20 cellular contexts compared by ENCODE assay signal in the genomic region with DNA sequence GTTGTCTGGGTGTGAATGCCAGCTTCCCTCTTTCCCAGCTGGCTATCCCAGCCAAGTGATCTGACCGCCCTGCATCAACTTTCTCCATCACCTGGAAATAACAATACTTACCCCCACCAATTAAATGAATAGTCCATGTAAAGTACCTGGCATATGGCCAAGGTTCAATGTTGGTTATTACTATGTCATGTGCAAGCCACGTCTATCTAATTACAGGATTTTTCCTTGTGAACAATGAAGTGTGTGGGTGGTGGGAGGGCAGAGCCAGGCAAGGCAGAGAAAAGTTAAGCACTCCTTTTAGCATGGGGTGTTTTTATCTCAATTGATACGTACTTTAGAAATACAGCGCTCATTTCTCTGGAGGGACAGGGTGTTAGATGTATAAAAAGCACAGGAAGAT.
DNase-seq lines count a peak whose midpoint lies in the region; ATAC-seq, FAIRE-seq and TF ChIP-seq lines count a peak whose summit lies in the region.
"Had no signal": no experiment of that assay in that cellular context is flagged by ENCODE, and none has a peak within 500 bp of the region (broad histone marks: within the 10 kb centered on the region; RNA-seq: fewer than 3 reads in every experiment).

No MANE protein-coding gene starts in this region.

- no peaks in the 10 kb centered on the region for H3K9me3 Mint-ChIP-seq in activated T-cell treated with anti-CD3 and anti-CD28 coated beads, Interleukin-2, amount 50 U/mL, for 4 hours
- H3K9me3 Mint-ChIP-seq: H9 had no signal

- CTCF ChIA-PET in endothelial cell of umbilical vein (lab: Charles Lee), result no interaction called here

- peaks cover 3% of the 10 kb centered on the region for H3K27me3 Mint-ChIP-seq in activated T-cell treated with anti-CD3 and anti-CD28 coated beads, Interleukin-2, amount 50 U/mL, for 4 hours (ENCODE audit: low read depth)
- peaks cover 44% of the 10 kb centered on the region for H3K27me3 Mint-ChIP-seq in T-helper 17 cell

- H3K4me1 Mint-ChIP-seq in activated T-cell treated with anti-CD3 and anti-CD28 coated beads, Interleukin-2, amount 50 U/mL, for 4 hours (ENCODE audit: low read depth), result peaks cover 8% of the 10 kb centered on the region
- peaks cover 4% of the 10 kb centered on the region for H3K4me1 Mint-ChIP-seq in T-helper 17 cell
- H3K4me1 Mint-ChIP-seq: activated CD8-positive, alpha-beta memory T cell treated with anti-CD3 and anti-CD28 coated beads, Interleukin-2, amount 10 ng/mL, durations not matched to agents 7 days and 5 days; H9 had no signal

- no peak overlapping the region for H3K27ac ChIP-seq in endothelial cell of umbilical vein (ENCODE audit: insufficient read depth, low read depth, low read length)
- no peak overlapping the region for H3K27ac ChIP-seq in ascending aorta
- H3K27ac ChIP-seq: coronary artery, neutrophil, SK-N-MC, stomach, vagina had no signal

- no peak for TF ChIP-seq EP300 in Ishikawa (IDR thresholded peaks at IDR 0.05; ENCODE audit: borderline replicate concordance)

- no peak overlapping the region for H2AFZ ChIP-seq in endothelial cell of umbilical vein (ENCODE audit: low read depth, low read length)

- H3K36me3 ChIP-seq in endothelial cell of umbilical vein (ENCODE audit: control insufficient read depth in 2 of 2, extremely low read depth in 1 of 2, insufficient read depth in 2 of 2, low read length in 2 of 2) (no peaks in the 10 kb centered on the region), ascending aorta (no peaks in the 10 kb centered on the region)
- H3K36me3 ChIP-seq: neutrophil, stomach, vagina had no signal

- no peak overlapping the region for H3K4me3 ChIP-seq in endothelial cell of umbilical vein (replicated peaks in 1 of 3; ENCODE audit: insufficient read depth in 1 of 3, low read depth in 1 of 3, low read length in 3 of 3)
- no peak overlapping the region for H3K4me3 ChIP-seq in ascending aorta
- H3K4me3 ChIP-seq: coronary artery, SK-N-MC, stomach, vagina had no signal

- dilution Hi-C loops in endothelial cell of umbilical vein (cut with MboI; ENCODE audit: extremely low pct_ligation_motif_present, low sequenced_read_pairs), result no loop called here

- TF ChIP-seq CTCF in endothelial cell of umbilical vein (IDR thresholded peaks at IDR 0.05; ENCODE audit: extremely low read depth in 1 of 2, insufficient read depth in 1 of 2, low read depth in 1 of 2, low read length in 2 of 2) (no peak), ascending aorta (IDR thresholded peaks at IDR 0.05) (no peak)

- no peak for FAIRE-seq in endothelial cell of umbilical vein (lab: Jason Lieb, UNC)
- FAIRE-seq: keratinocyte had no signal

- H3K9me1 ChIP-seq in endothelial cell of umbilical vein (replicated peaks; ENCODE audit: control insufficient read depth, extremely low read depth, insufficient read depth, low read length), result no peaks in the 10 kb centered on the region

- H3K79me2 ChIP-seq in endothelial cell of umbilical vein (ENCODE audit: control insufficient read depth, insufficient read depth, low read length), result no peaks in the 10 kb centered on the region

- no peaks in the 10 kb centered on the region for H3K4me1 ChIP-seq in endothelial cell of umbilical vein (ENCODE audit: control insufficient read depth, extremely low read depth, insufficient read depth, low read length)
- H3K4me1 ChIP-seq in ascending aorta, result no peaks in the 10 kb centered on the region
- H3K4me1 ChIP-seq: stomach, vagina had no signal

- H4K20me1 ChIP-seq in endothelial cell of umbilical vein (replicated peaks; ENCODE audit: control insufficient read depth, extremely low read depth, insufficient read depth, low read length), result no peaks in the 10 kb centered on the region

- BruUV-seq in endothelial cell of umbilical vein (replicated peaks; lab: Mats Ljungman, UMichigan), result no TSS peak

- H3K4me3 Mint-ChIP-seq in activated T-cell treated with anti-CD3 and anti-CD28 coated beads, Interleukin-2, amount 50 U/mL, for 4 hours, result no peak overlapping the region
- no peak overlapping the region for H3K4me3 Mint-ChIP-seq in T-helper 17 cell
- H3K4me3 Mint-ChIP-seq: activated CD8-positive, alpha-beta memory T cell treated with anti-CD3 and anti-CD28 coated beads, Interleukin-2, amount 10 ng/mL, durations not matched to agents 7 days and 5 days; H9 had no signal

- H3K9ac ChIP-seq in endothelial cell of umbilical vein (replicated peaks; ENCODE audit: extremely low read depth, insufficient read depth, low read length), result no peak overlapping the region

- no peak for DNase-seq in activated T-cell treated with anti-CD3 and anti-CD28 coated beads, Interleukin-2, amount 50 U/mL, for 4 hours
- DNase-seq in activated T-cell treated with anti-CD3 and anti-CD28 coated beads, Interleukin-2, amount 50 U/mL, for 48 hours, result no peak
- peak; percentile 83 for DNase-seq in NCI-H2227 treated with DMSO at 0.1 percent for 48 hours (lab: John Stamatoyannopoulos, UW)
- peak; percentile 26 for DNase-seq in endothelial cell of umbilical vein (ENCODE audit: low read depth, low spot score)
- no peak for DNase-seq in DMS53 (lab: John Stamatoyannopoulos, UW)
- DNase-seq in ascending aorta (ENCODE audit: low spot score in 2 of 2), result no peak
- no peak for DNase-seq in T-helper 17 cell
- DNase-seq: activated CD8-positive, alpha-beta memory T cell treated with anti-CD3 and anti-CD28 coated beads, Interleukin-2, amount 10 ng/mL, durations not matched to agents 7 days and 5 days; Calu3; H9; head of caudate nucleus; MV-4-11; stomach had no signal

- intact Hi-C loops in endothelial cell of umbilical vein (cut with micrococcal nuclease), result no loop called here
- intact Hi-C loops in ascending aorta (cut with DNase I), result no loop called here

- H3K36me3 Mint-ChIP-seq in activated T-cell treated with anti-CD3 and anti-CD28 coated beads, Interleukin-2, amount 50 U/mL, for 4 hours (ENCODE audit: insufficient read depth), result no peaks in the 10 kb centered on the region
- H3K36me3 Mint-ChIP-seq in T-helper 17 cell (ENCODE audit: low read depth), result no peaks in the 10 kb centered on the region
- H3K36me3 Mint-ChIP-seq: activated CD8-positive, alpha-beta memory T cell treated with anti-CD3 and anti-CD28 coated beads, Interleukin-2, amount 10 ng/mL, durations not matched to agents 7 days and 5 days had no signal

- no peak for TF ChIP-seq RAD21 in Ishikawa (IDR thresholded peaks at IDR 0.05; ENCODE audit: low read depth)

- ATAC-seq in activated T-cell treated with anti-CD3 and anti-CD28 coated beads, Interleukin-2, amount 50 U/mL, for 4 hours, result peak; percentile 41 to 66
- ATAC-seq in T-helper 17 cell, result no peak
- ATAC-seq: activated CD8-positive, alpha-beta memory T cell treated with anti-CD3 and anti-CD28 coated beads, Interleukin-2, amount 10 ng/mL, durations not matched to agents 7 days and 5 days; esophagus mucosa had no signal

- no peak for TF ChIP-seq POLR2A in endothelial cell of umbilical vein (IDR thresholded peaks at IDR 0.05; ENCODE audit: low read depth, low read length)

- no peak overlapping the region for H3K4me2 ChIP-seq in endothelial cell of umbilical vein (ENCODE audit: insufficient read depth, low read length)

- H3K27me3 ChIP-seq in endothelial cell of umbilical vein (ENCODE audit: control insufficient read depth in 2 of 2, insufficient read depth in 2 of 2, low read length in 2 of 2) (peaks cover 5 to 11% of the 10 kb centered on the region in 2 experiments), ascending aorta (no peaks in the 10 kb centered on the region)
- H3K27me3 ChIP-seq: neutrophil, stomach, vagina had no signal

- POLR2A ChIA-PET in endothelial cell of umbilical vein (lab: Charles Lee), result no interaction called here

- no peak overlapping the region for H3K27ac Mint-ChIP-seq in T-helper 17 cell
- H3K27ac Mint-ChIP-seq: activated CD8-positive, alpha-beta memory T cell treated with anti-CD3 and anti-CD28 coated beads, Interleukin-2, amount 10 ng/mL, durations not matched to agents 7 days and 5 days; H9 had no signal

- H3K9me3 ChIP-seq in endothelial cell of umbilical vein (replicated peaks; ENCODE audit: control insufficient read depth, insufficient read depth, low read length) (no peaks in the 10 kb centered on the region), ascending aorta (no peaks in the 10 kb centered on the region), T-helper 17 cell (ENCODE audit: control insufficient read depth, low read length, poor library complexity, severe bottlenecking) (no peaks in the 10 kb centered on the region)
- H3K9me3 ChIP-seq: neutrophil, stomach, vagina had no signal

TF ChIP-seq in Ishikawa, 13 proteins besides CTCF, POLR2A, EP300 and RAD21 (continues in another document):
- TF ChIP-seq FOXM1 (IDR thresholded peaks at IDR 0.05; ENCODE audit: borderline replicate concordance, low read depth) (no peak), EGR1 (IDR thresholded peaks at IDR 0.05) (peak; percentile 87), NFIC (IDR thresholded peaks at IDR 0.05) (peak; percentile 63; the same call in 1 of the 2 replicates), CREB1 (IDR thresholded peaks at IDR 0.05; ENCODE audit: low read depth) (no peak)
- TF ChIP-seq, protein P1, sequence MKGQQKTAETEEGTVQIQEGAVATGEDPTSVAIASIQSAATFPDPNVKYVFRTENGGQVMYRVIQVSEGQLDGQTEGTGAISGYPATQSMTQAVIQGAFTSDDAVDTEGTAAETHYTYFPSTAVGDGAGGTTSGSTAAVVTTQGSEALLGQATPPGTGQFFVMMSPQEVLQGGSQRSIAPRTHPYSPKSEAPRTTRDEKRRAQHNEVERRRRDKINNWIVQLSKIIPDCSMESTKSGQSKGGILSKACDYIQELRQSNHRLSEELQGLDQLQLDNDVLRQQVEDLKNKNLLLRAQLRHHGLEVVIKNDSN (IDR thresholded peaks at IDR 0.05), result no peak
- TF ChIP-seq, protein P2, sequence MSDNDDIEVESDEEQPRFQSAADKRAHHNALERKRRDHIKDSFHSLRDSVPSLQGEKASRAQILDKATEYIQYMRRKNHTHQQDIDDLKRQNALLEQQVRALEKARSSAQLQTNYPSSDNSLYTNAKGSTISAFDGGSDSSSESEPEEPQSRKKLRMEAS (IDR thresholded peaks at IDR 0.05), result no peak

TF ChIP-seq in endothelial cell of umbilical vein, 7 proteins besides CTCF, POLR2A, EP300 and RAD21:
- no peak for TF ChIP-seq JUN (IDR thresholded peaks at IDR 0.05; ENCODE audit: borderline replicate concordance, insufficient read depth, insufficient read length, low read depth)
- TF ChIP-seq GATA2 (IDR thresholded peaks at IDR 0.05; ENCODE audit: insufficient read depth, insufficient read length, low read depth, low read length), result no peak
- no peak for TF ChIP-seq POLR2AphosphoS5 (IDR thresholded peaks at IDR 0.05; ENCODE audit: insufficient read depth, low read depth, low read length)
- TF ChIP-seq FOS (IDR thresholded peaks at IDR 0.05; ENCODE audit: borderline replicate concordance, insufficient read depth, low read length), result no peak
- TF ChIP-seq EZH2 (IDR thresholded peaks at IDR 0.05; ENCODE audit: borderline replicate concordance, low read depth, low read length, severe bottlenecking), result no peak
- no peak for TF ChIP-seq MYC (IDR thresholded peaks at IDR 0.05; ENCODE audit: low read depth, low read length)
- TF ChIP-seq, protein P2 (IDR thresholded peaks at IDR 0.05; ENCODE audit: insufficient read depth, insufficient read length), result no peak

Comparison
In these comparisons a context has a peak if more than half of its experiments do, and no peak if none do; other contexts are left out.
1. DNase-seq: peak in NCI-H2227 treated with DMSO at 0.1 percent for 48 hours (single experiment) and endothelial cell of umbilical vein (single experiment); none in activated T-cell treated with anti-CD3 and anti-CD28 coated beads, Interleukin-2, amount 50 U/mL, for 4 hours (single experiment), activated T-cell treated with anti-CD3 and anti-CD28 coated beads, Interleukin-2, amount 50 U/mL, for 48 hours (0 of 2), DMS53 (single experiment), ascending aorta (0 of 2) and T-helper 17 cell (0 of 3).